In the genomic region with DNA sequence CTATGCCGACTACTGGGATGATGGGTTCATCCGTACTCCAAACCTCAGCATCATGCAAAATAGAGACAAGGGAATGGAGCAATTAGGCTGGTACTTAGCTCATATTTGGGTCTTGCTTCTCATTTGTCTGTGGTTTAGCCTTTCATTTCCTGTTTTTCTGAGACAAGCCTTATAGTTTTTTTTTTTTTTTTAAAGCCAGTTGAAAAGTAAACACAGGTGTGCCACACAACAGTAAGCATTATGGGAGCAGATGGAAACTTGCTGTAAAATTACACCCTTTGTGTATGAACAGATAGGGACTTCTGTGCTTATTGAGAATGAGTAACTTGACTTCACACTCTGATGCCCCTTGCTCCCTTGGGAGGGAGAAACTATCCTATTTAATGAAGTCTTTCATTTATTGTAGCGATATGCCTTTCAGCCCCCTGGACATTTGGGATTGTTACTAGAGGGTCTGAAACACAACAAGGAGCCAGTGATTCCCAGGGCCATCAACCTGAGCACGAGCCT, we compare ENCODE assay signal across 8 cellular contexts.
DNase-seq lines count a peak whose midpoint lies in the region; ATAC-seq and TF ChIP-seq lines count a peak whose summit lies in the region.

No MANE protein-coding gene starts in this region.

- peak overlapping the region; percentile 71 for H3K27ac Mint-ChIP-seq in stimulated activated memory B cell treated with anti-CD40 and anti-IgM and Interleukin-4, amounts not matched to agents 10 μg/mL and 1 μg/mL and 100 μg/mL, for 72 hours

- peak; percentile 65 for ATAC-seq in GM19351 (IDR thresholded peaks at IDR 0.05; ENCODE audit: unreplicated experiment)
- ATAC-seq in HG03103 (IDR thresholded peaks at IDR 0.05; ENCODE audit: low read depth, unreplicated experiment) = peak; percentile 57
- ATAC-seq in stimulated activated memory B cell treated with anti-CD40 and anti-IgM and Interleukin-4, amounts not matched to agents 10 μg/mL and 1 μg/mL and 100 μg/mL, for 72 hours = peak; percentile 78

- no peak for TF ChIP-seq CTCF in coronary artery (IDR thresholded peaks at IDR 0.05)

- H3K27me3 Mint-ChIP-seq in stimulated activated memory B cell treated with anti-CD40 and anti-IgM and Interleukin-4, amounts not matched to agents 10 μg/mL and 1 μg/mL and 100 μg/mL, for 72 hours = peaks cover 8% of the 10 kb centered on the region

- no peak overlapping the region for H3K27ac ChIP-seq in coronary artery

- peaks cover 13% of the 10 kb centered on the region for H3K36me3 Mint-ChIP-seq in stimulated activated memory B cell treated with anti-CD40 and anti-IgM and Interleukin-4, amounts not matched to agents 10 μg/mL and 1 μg/mL and 100 μg/mL, for 72 hours

- H3K4me1 Mint-ChIP-seq in stimulated activated memory B cell treated with anti-CD40 and anti-IgM and Interleukin-4, amounts not matched to agents 10 μg/mL and 1 μg/mL and 100 μg/mL, for 72 hours = peaks cover 48% of the 10 kb centered on the region

- no peak overlapping the region for H3K4me3 ChIP-seq in coronary artery

- H3K9me3 Mint-ChIP-seq in stimulated activated memory B cell treated with anti-CD40 and anti-IgM and Interleukin-4, amounts not matched to agents 10 μg/mL and 1 μg/mL and 100 μg/mL, for 72 hours = no peaks in the 10 kb centered on the region

- no peak overlapping the region for H3K4me3 Mint-ChIP-seq in stimulated activated memory B cell treated with anti-CD40 and anti-IgM and Interleukin-4, amounts not matched to agents 10 μg/mL and 1 μg/mL and 100 μg/mL, for 72 hours

- DNase-seq in NCI-H2196 (lab: John Stamatoyannopoulos, UW; ENCODE audit: unreplicated experiment) = peak; percentile 46
- DNase-seq in nucleus accumbens (lab: John Stamatoyannopoulos, UW) = no peak
- no peak for DNase-seq in coronary artery (ENCODE audit: low spot score)
- DNase-seq in activated CD4-positive, alpha-beta T cell treated with anti-CD3 and anti-CD28 coated beads for 1 hour = no peak
- no peak for DNase-seq in anterior cingulate cortex (lab: John Stamatoyannopoulos, UW)
